ENCODE assay signal across 25 cellular contexts in genomic region chr6:4474810-4475209, GRCh38.
"Had no signal": no experiment of that assay in that cellular context is flagged by ENCODE, and none has a peak within 500 bp of the region (broad histone marks: within the 10 kb centered on the region; RNA-seq: fewer than 3 reads in every experiment).

No MANE protein-coding gene starts in this region.

- H3K36me3 ChIP-seq: Peyer's patch, SJSA1 had no signal

- ATAC-seq: activated CD4-positive, CD25-positive, alpha-beta regulatory T cell treated with anti-CD3 and anti-CD28 coated beads, Interleukin-2, amount 50 U/mL, for 24 hours; activated CD8-positive, alpha-beta memory T cell treated with anti-CD3 and anti-CD28 coated beads, Interleukin-2, amount 10 ng/mL, durations not matched to agents 7 days and 5 days; K562; SK-N-SH treated with all-trans-retinoic acid at 6 μM for 48 hours had no signal

- FAIRE-seq: bronchial epithelial cell, K562 had no signal

- H3K4me3 Mint-ChIP-seq: activated CD8-positive, alpha-beta memory T cell treated with anti-CD3 and anti-CD28 coated beads, Interleukin-2, amount 10 ng/mL, durations not matched to agents 7 days and 5 days; activated T-cell treated with anti-CD3 and anti-CD28 coated beads, Interleukin-2, amount 50 U/mL, for 24 hours; activated T-helper 1 cell treated with anti-CD3 and anti-CD28 coated beads, Interleukin-12 subunit alpha, Interleukin-12 subunit beta, Interleukin-2, Interleukin-4 antibody, amounts not matched to agents 30 ng/mL and 10 ng/mL and 1 ng/mL, durations not matched to agents 14 hours and 24 hours and 36 hours had no signal

- H3K27me3 ChIP-seq: Peyer's patch, SJSA1 had no signal

- H3K36me3 Mint-ChIP-seq: activated CD8-positive, alpha-beta memory T cell treated with anti-CD3 and anti-CD28 coated beads, Interleukin-2, amount 10 ng/mL, durations not matched to agents 7 days and 5 days had no signal

- H3K4me3 ChIP-seq: K562, Peyer's patch, SJSA1 had no signal

- H3K27ac ChIP-seq: Peyer's patch, SJSA1 had no signal

- H3K9me3 ChIP-seq: SJSA1 had no signal

- H3K4me1 Mint-ChIP-seq: activated CD8-positive, alpha-beta memory T cell treated with anti-CD3 and anti-CD28 coated beads, Interleukin-2, amount 10 ng/mL, durations not matched to agents 7 days and 5 days had no signal

- DNase-seq: activated CD4-positive, alpha-beta T cell treated with anti-CD3 and anti-CD28 coated beads for 48 hours; activated CD4-positive, alpha-beta T cell treated with anti-CD3 and anti-CD28 coated beads, Interleukin-2, amount 50 U/mL, for 4 hours; activated CD8-positive, alpha-beta memory T cell treated with anti-CD3 and anti-CD28 coated beads, Interleukin-2, amount 10 ng/mL, durations not matched to agents 7 days and 5 days; activated effector memory CD4-positive, alpha-beta T cell treated with anti-CD3 and anti-CD28 coated beads, Interleukin-2, amount 50 U/mL, for 16 hours; activated naive CD4-positive, alpha-beta T cell treated with anti-CD3 and anti-CD28 coated beads, Interleukin-2, amount 50 U/mL, for 16 hours; activated T-cell treated with anti-CD3 and anti-CD28 coated beads, Interleukin-2, amount 50 U/mL, for 24 hours; aorta; central memory CD4-positive, alpha-beta T cell; Karpas-422; NCI-H1417; NCI-H1930; NCI-H2107; NCI-H2171 treated with DMSO at 0.1 percent for 48 hours; NCI-H226; NCI-H526 treated with DMSO at 0.1 percent for 48 hours; NCI-H82; Peyer's patch; SHP77; SW 1271 had no signal

- H3K27ac Mint-ChIP-seq: activated CD8-positive, alpha-beta memory T cell treated with anti-CD3 and anti-CD28 coated beads, Interleukin-2, amount 10 ng/mL, durations not matched to agents 7 days and 5 days; activated T-cell treated with anti-CD3 and anti-CD28 coated beads, Interleukin-2, amount 50 U/mL, for 24 hours; activated T-helper 1 cell treated with anti-CD3 and anti-CD28 coated beads, Interleukin-12 subunit alpha, Interleukin-12 subunit beta, Interleukin-2, Interleukin-4 antibody, amounts not matched to agents 30 ng/mL and 10 ng/mL and 1 ng/mL, durations not matched to agents 14 hours and 24 hours and 36 hours had no signal

- H3K4me1 ChIP-seq: Peyer's patch, SJSA1 had no signal
